In genomic region chr15:74937602-74938371, GRCh38 we compare ENCODE assay signal across 8 cellular contexts. TPM values are rescaled to one million over a fixed set of nuclear protein-coding genes. Genes with fewer than 3 reads are reported as not detected.
DNase-seq lines count a peak whose midpoint lies in the region; ATAC-seq and TF ChIP-seq lines count a peak whose summit lies in the region.

TSS of gene COX5A (minus strand) at chr15:74938073. CDS start at chr15:74938014, 59 bp downstream.

- H3K36me3 Mint-ChIP-seq in brain: peaks cover 23% of the 10 kb centered on the region

- peaks cover 0 to 3% (median 0%) of the 10 kb centered on the region in 5 experiments for H3K9me3 Mint-ChIP-seq in brain

- peak; percentile 80 for ATAC-seq in GM18861 (IDR thresholded peaks at IDR 0.05; ENCODE audit: unreplicated experiment)
- peak; percentile 84 for ATAC-seq in HG03095 (IDR thresholded peaks at IDR 0.05; ENCODE audit: unreplicated experiment)

- peak within 1 kb of the TSS; percentile 94 to 98 (median 97) for H3K4me3 Mint-ChIP-seq in brain

- H3K4me3 ChIP-seq in iPS-11a (ENCODE audit: low read depth, low read length) (peak within 1 kb of the TSS; percentile 76), skeletal muscle cell (ENCODE audit: low read depth, low read length) (peak within 1 kb of the TSS; percentile 96)

- TF ChIP-seq CTCF in brain (conservative IDR thresholded peaks at IDR 0.05): no peak

- H3K27me3 Mint-ChIP-seq in brain: peaks cover 4% of the 10 kb centered on the region

- H3K27ac Mint-ChIP-seq in brain: peak within 1 kb of the TSS; percentile 96 to 98 (median 97)

- DNase-seq in A172 (ENCODE audit: low spot score) (peak; percentile 91), NCI-H2107 treated with DMSO at 0.1 percent for 48 hours (lab: John Stamatoyannopoulos, UW; ENCODE audit: unreplicated experiment) (peak; percentile 69), UCSD-AML1 (lab: John Stamatoyannopoulos, UW; ENCODE audit: unreplicated experiment) (peak; percentile 94), skeletal muscle cell (ENCODE audit: low read depth) (peak; percentile 92)

- H3K4me1 Mint-ChIP-seq in brain: peaks cover 38% of the 10 kb centered on the region

RNA-seq across cellular contexts. Expression of gene COX5A, which starts in this region (rescaled TPM):
- 124 and 129 TPM in 2 replicates for total RNA-seq in A172 (2014; rRNA removed; shearing (Covaris generic))
- polyA plus RNA-seq in brain (ENCODE audit: insufficient read depth, low read depth, low replicate concordance): 342 TPM

Comparison
In these comparisons a context has a peak if more than half of its experiments do, and no peak if none do; other contexts are left out.
1. Peak in every context shown above with its lines: DNase-seq, ATAC-seq and H3K4me3 ChIP-seq.